ENCODE assay signal across 1 cellular context in genomic region chr19:11924886-11925583, GRCh38.
TF ChIP-seq lines count a peak whose summit lies in the region.

TSS of gene ZNF700 (plus strand) at chr19:11925107. CDS start at chr19:11925211, 104 bp downstream.

TF ChIP-seq in K562, 482 proteins besides CTCF, POLR2A, EP300 and RAD21 (continued from another document):
- peak; percentile 79 for TF ChIP-seq RBBP5 (IDR thresholded peaks at IDR 0.05; ENCODE audit: borderline replicate concordance, insufficient read depth, low read length, poor library complexity, severe bottlenecking)
- peak; percentile 48 for TF ChIP-seq RBM22 (IDR thresholded peaks at IDR 0.05; ENCODE audit: low read depth, low read length, poor library complexity, severe bottlenecking)
- peak; percentile 77 for TF ChIP-seq TBP (optimal IDR thresholded peaks at IDR 0.05; ENCODE audit: low read depth, low read length)
- TF ChIP-seq MAX (CRISPR knock-in tag; IDR thresholded peaks at IDR 0.05), result peak; percentile 27; the same call in 1 of the 2 replicates
- peak; percentile 68; the same call in 1 of the 2 replicates for TF ChIP-seq LEF1 (IDR thresholded peaks at IDR 0.05)
- peak; percentile 4; the same call in 1 of the 2 replicates for TF ChIP-seq USF1 (CRISPR knock-in tag; IDR thresholded peaks at IDR 0.05)
- TF ChIP-seq TRIM24 (IDR thresholded peaks at IDR 0.05), result peak; percentile 33 to 79; a peak in 1 of 4 replicates
- TF ChIP-seq MNT (conservative IDR thresholded peaks at IDR 0.05), result peak; percentile 50 to 72
- TF ChIP-seq TOE1 (IDR thresholded peaks at IDR 0.05; ENCODE audit: borderline replicate concordance), result no peak
- 0 out of 2 replicates have a peak, but pooled peaks have one; percentile 50 for TF ChIP-seq TOE1 (CRISPR knock-in tag; IDR thresholded peaks at IDR 0.05; ENCODE audit: borderline replicate concordance, low read depth)
